ENCODE assay signal across 21 cellular contexts in genomic region chrX:130176942-130177341, GRCh38. TPM values are rescaled to one million over a fixed set of nuclear protein-coding genes. Genes with fewer than 3 reads are reported as not detected.
DNase-seq lines count a peak whose midpoint lies in the region; ATAC-seq and TF ChIP-seq lines count a peak whose summit lies in the region.
"Had no signal": no experiment of that assay in that cellular context is flagged by ENCODE, and none has a peak within 500 bp of the region (broad histone marks: within the 10 kb centered on the region; RNA-seq: fewer than 3 reads in every experiment).

No MANE protein-coding gene starts in this region.

- no peak overlapping the region for H3K14ac ChIP-seq in trophoblast cell (ENCODE audit: low read length)

- ATAC-seq in activated naive CD8-positive, alpha-beta T cell treated with anti-CD3 and anti-CD28 coated beads, Interleukin-2, amount 10 ng/mL, durations not matched to agents 7 days and 5 days (ENCODE audit: low read depth), result no peak

- H4K91ac ChIP-seq in trophoblast cell (ENCODE audit: low read depth, low read length), result no peak overlapping the region

- H3K27ac ChIP-seq in neural progenitor cell (no peak overlapping the region), WERI-Rb-1 (no peak overlapping the region), trophoblast cell (ENCODE audit: low read depth, low read length) (no peak overlapping the region)
- H3K27ac ChIP-seq: A549, BLaER1, uterus had no signal

- no peaks in the 10 kb centered on the region for H3K27me3 Mint-ChIP-seq in activated CD4-positive, alpha-beta memory T cell treated with anti-CD3 and anti-CD28 coated beads, Interleukin-2, amount 10 ng/mL, durations not matched to agents 7 days and 5 days
- no peaks in the 10 kb centered on the region for H3K27me3 Mint-ChIP-seq in activated CD4-positive, alpha-beta memory T cell treated with anti-CD3 and anti-CD28 coated beads for 36 hours
- peaks cover 1% of the 10 kb centered on the region for H3K27me3 Mint-ChIP-seq in IgD-negative memory B cell
- no peaks in the 10 kb centered on the region for H3K27me3 Mint-ChIP-seq in activated naive CD8-positive, alpha-beta T cell treated with anti-CD3 and anti-CD28 coated beads, Interleukin-2, amount 10 ng/mL, durations not matched to agents 7 days and 5 days
- peaks cover 2% of the 10 kb centered on the region for H3K27me3 Mint-ChIP-seq in neural progenitor cell (ENCODE audit: insufficient read depth, low read depth)

- H3K36me3 ChIP-seq in neural progenitor cell (no peaks in the 10 kb centered on the region), WERI-Rb-1 (no peaks in the 10 kb centered on the region), trophoblast cell (ENCODE audit: control insufficient read depth in 1 of 2, insufficient read depth in 2 of 2, low read length in 2 of 2) (no peaks in the 10 kb centered on the region)
- H3K36me3 ChIP-seq: BLaER1, HAP-1, Peyer's patch, uterus had no signal

- H3K79me2 ChIP-seq in neural progenitor cell (ENCODE audit: low read depth) (no peaks in the 10 kb centered on the region), trophoblast cell (ENCODE audit: control insufficient read depth, insufficient read depth, low read length, poor library complexity) (no peaks in the 10 kb centered on the region)

- H3K4me1 ChIP-seq in neural progenitor cell (peaks cover 5% of the 10 kb centered on the region), trophoblast cell (ENCODE audit: control insufficient read depth in 1 of 2, insufficient read depth in 2 of 2, low read length in 2 of 2) (peaks cover 11 to 17% of the 10 kb centered on the region in 2 experiments)
- H3K4me1 ChIP-seq: uterus had no signal

- no peaks in the 10 kb centered on the region for H4K20me1 ChIP-seq in neural progenitor cell (ENCODE audit: low read depth)
- H4K20me1 ChIP-seq: BLaER1 had no signal

- H3K79me1 ChIP-seq in trophoblast cell (ENCODE audit: low read length), result peaks cover 8% of the 10 kb centered on the region

- H2AK5ac ChIP-seq in trophoblast cell (ENCODE audit: low read length), result no peak overlapping the region

- H2AFZ ChIP-seq in neural progenitor cell (replicated peaks), result no peak overlapping the region
- no peak overlapping the region for H2AFZ ChIP-seq in trophoblast cell (ENCODE audit: insufficient read depth, low read length, poor library complexity)

- peaks cover 54% of the 10 kb centered on the region for H3K36me3 Mint-ChIP-seq in activated CD4-positive, alpha-beta memory T cell treated with anti-CD3 and anti-CD28 coated beads, Interleukin-2, amount 10 ng/mL, durations not matched to agents 7 days and 5 days (ENCODE audit: low read depth)
- peaks cover 17% of the 10 kb centered on the region for H3K36me3 Mint-ChIP-seq in activated CD4-positive, alpha-beta memory T cell treated with anti-CD3 and anti-CD28 coated beads for 36 hours
- H3K36me3 Mint-ChIP-seq in IgD-negative memory B cell, result no peaks in the 10 kb centered on the region
- H3K36me3 Mint-ChIP-seq in activated naive CD8-positive, alpha-beta T cell treated with anti-CD3 and anti-CD28 coated beads, Interleukin-2, amount 10 ng/mL, durations not matched to agents 7 days and 5 days, result peaks cover 20% of the 10 kb centered on the region
- H3K36me3 Mint-ChIP-seq in neural progenitor cell, result peaks cover 2% of the 10 kb centered on the region

- H3K9me3 Mint-ChIP-seq in activated CD4-positive, alpha-beta memory T cell treated with anti-CD3 and anti-CD28 coated beads, Interleukin-2, amount 10 ng/mL, durations not matched to agents 7 days and 5 days, result no peaks in the 10 kb centered on the region
- no peaks in the 10 kb centered on the region for H3K9me3 Mint-ChIP-seq in activated CD4-positive, alpha-beta memory T cell treated with anti-CD3 and anti-CD28 coated beads for 36 hours
- H3K9me3 Mint-ChIP-seq in IgD-negative memory B cell, result peaks cover 0 to 2% (median 0%) of the 10 kb centered on the region in 3 donors
- no peaks in the 10 kb centered on the region for H3K9me3 Mint-ChIP-seq in activated naive CD8-positive, alpha-beta T cell treated with anti-CD3 and anti-CD28 coated beads, Interleukin-2, amount 10 ng/mL, durations not matched to agents 7 days and 5 days
- H3K9me3 Mint-ChIP-seq in neural progenitor cell, result no peaks in the 10 kb centered on the region

- H3K4me3 Mint-ChIP-seq in activated CD4-positive, alpha-beta memory T cell treated with anti-CD3 and anti-CD28 coated beads, Interleukin-2, amount 10 ng/mL, durations not matched to agents 7 days and 5 days, result no peak overlapping the region
- H3K4me3 Mint-ChIP-seq in activated CD4-positive, alpha-beta memory T cell treated with anti-CD3 and anti-CD28 coated beads for 36 hours, result no peak overlapping the region
- H3K4me3 Mint-ChIP-seq in IgD-negative memory B cell (peak overlapping the region in 1 of 4 donors; percentile 45), neural progenitor cell (no peak overlapping the region)
- peak overlapping the region; percentile 55 for H3K4me3 Mint-ChIP-seq in activated naive CD8-positive, alpha-beta T cell treated with anti-CD3 and anti-CD28 coated beads, Interleukin-2, amount 10 ng/mL, durations not matched to agents 7 days and 5 days

- H3K9ac ChIP-seq in neural progenitor cell (no peak overlapping the region), trophoblast cell (ENCODE audit: low read length) (no peak overlapping the region)
- H3K9ac ChIP-seq: BLaER1 had no signal

- H3K23ac ChIP-seq in trophoblast cell (ENCODE audit: low read length), result no peak overlapping the region

- no peak overlapping the region for H4K8ac ChIP-seq in trophoblast cell (ENCODE audit: low read depth, low read length)

- no peak overlapping the region for H3K4me3 ChIP-seq in neural progenitor cell
- no peak overlapping the region for H3K4me3 ChIP-seq in WERI-Rb-1 (ENCODE audit: low read depth, low read length)
- no peak overlapping the region for H3K4me3 ChIP-seq in trophoblast cell (ENCODE audit: low read depth, low read length)
- H3K4me3 ChIP-seq: A549, BLaER1, HAP-1, Peyer's patch, uterus had no signal

- no peak overlapping the region for H2BK5ac ChIP-seq in trophoblast cell (ENCODE audit: low read depth, low read length, poor library complexity)

- no peak for TF ChIP-seq CTCF in neural progenitor cell (IDR thresholded peaks at IDR 0.05)
- no peak for TF ChIP-seq CTCF in WERI-Rb-1 (IDR thresholded peaks at IDR 0.05; ENCODE audit: low read depth, low read length)

- no peaks in the 10 kb centered on the region for H3K9me3 ChIP-seq in neural progenitor cell (ENCODE audit: low read depth)
- no peaks in the 10 kb centered on the region for H3K9me3 ChIP-seq in WERI-Rb-1 (ENCODE audit: severe bottlenecking)
- H3K9me3 ChIP-seq in trophoblast cell (ENCODE audit: insufficient read depth, low read depth, low read length), result no peaks in the 10 kb centered on the region
- H3K9me3 ChIP-seq: A549, HAP-1, Peyer's patch, uterus had no signal

- POLR2A ChIA-PET in activated CD4-positive, alpha-beta memory T cell treated with anti-CD3 and anti-CD28 coated beads, Interleukin-2, amount 10 ng/mL, durations not matched to agents 7 days and 5 days (lab: Charles Lee), result no interaction called here
- POLR2A ChIA-PET in activated CD4-positive, alpha-beta memory T cell treated with anti-CD3 and anti-CD28 coated beads for 36 hours (lab: Charles Lee), result no interaction called here
- POLR2A ChIA-PET in activated naive CD8-positive, alpha-beta T cell treated with anti-CD3 and anti-CD28 coated beads, Interleukin-2, amount 10 ng/mL, durations not matched to agents 7 days and 5 days (lab: Charles Lee), result interaction anchor here (1.0 to 1.6 kb wide), 3 partner anchors 11 to 92 kb away, joined by 3 to 5 read pairs (median 5); partner anchors contain the start of gene AIFM1

- H3K27ac Mint-ChIP-seq in activated CD4-positive, alpha-beta memory T cell treated with anti-CD3 and anti-CD28 coated beads, Interleukin-2, amount 10 ng/mL, durations not matched to agents 7 days and 5 days, result peak overlapping the region; percentile 62
- H3K27ac Mint-ChIP-seq in activated CD4-positive, alpha-beta memory T cell treated with anti-CD3 and anti-CD28 coated beads for 36 hours, result no peak overlapping the region
- H3K27ac Mint-ChIP-seq in IgD-negative memory B cell (peak overlapping the region in 2 of 3 donors; percentile 80 to 82), neural progenitor cell (peak overlapping the region; percentile 58)
- peak overlapping the region; percentile 52 for H3K27ac Mint-ChIP-seq in activated naive CD8-positive, alpha-beta T cell treated with anti-CD3 and anti-CD28 coated beads, Interleukin-2, amount 10 ng/mL, durations not matched to agents 7 days and 5 days

- CTCF ChIA-PET in activated CD4-positive, alpha-beta memory T cell treated with anti-CD3 and anti-CD28 coated beads, Interleukin-2, amount 10 ng/mL, durations not matched to agents 7 days and 5 days (lab: Charles Lee), result interaction anchor here (0.8 to 1.5 kb wide), 2 partner anchors 95 to 117 kb away, joined by 3 read pairs; no protein-coding TSS in a partner anchor
- CTCF ChIA-PET in activated CD4-positive, alpha-beta memory T cell treated with anti-CD3 and anti-CD28 coated beads for 36 hours (lab: Charles Lee), result no interaction called here

- no peak for DNase-seq in activated CD4-positive, alpha-beta memory T cell treated with anti-CD3 and anti-CD28 coated beads, Interleukin-2, amount 10 ng/mL, durations not matched to agents 7 days and 5 days
- DNase-seq in activated CD4-positive, alpha-beta memory T cell treated with anti-CD3 and anti-CD28 coated beads for 36 hours, result no peak
- no peak for DNase-seq in activated naive CD8-positive, alpha-beta T cell treated with anti-CD3 and anti-CD28 coated beads, Interleukin-2, amount 10 ng/mL, durations not matched to agents 7 days and 5 days
- DNase-seq in neural progenitor cell (ENCODE audit: low spot score) (no peak), WERI-Rb-1 (no peak), middle frontal gyrus (ENCODE audit: extremely low spot score, low spot score) (no peak), trophoblast cell (no peak)
- DNase-seq: activated CD4-positive, alpha-beta T cell treated with anti-CD3 and anti-CD28 coated beads for 1 hour; activated T-cell treated with anti-CD3 and anti-CD28 coated beads for 4 hours; cortex of kidney; NCI-H1930; NCI-H345; nucleus accumbens; stimulated activated CD4-positive, alpha-beta T cell treated with anti-CD3 and anti-CD28 coated beads, Interleukin-4, amount 100 ng/mL, for 4 hours; T-helper 9 cell; uterus had no signal

- H2BK12ac ChIP-seq in trophoblast cell (ENCODE audit: low read length), result no peak overlapping the region

- H3K4ac ChIP-seq in trophoblast cell (ENCODE audit: low read depth, low read length), result no peak overlapping the region

- intact Hi-C loops in activated CD4-positive, alpha-beta memory T cell treated with anti-CD3 and anti-CD28 coated beads for 36 hours (cut with micrococcal nuclease), result loop anchor here (10.0 kb wide), 1 partner anchor 572 kb away; no protein-coding TSS in a partner anchor

- H3K4me1 Mint-ChIP-seq in activated CD4-positive, alpha-beta memory T cell treated with anti-CD3 and anti-CD28 coated beads, Interleukin-2, amount 10 ng/mL, durations not matched to agents 7 days and 5 days, result peaks cover 58% of the 10 kb centered on the region
- H3K4me1 Mint-ChIP-seq in activated CD4-positive, alpha-beta memory T cell treated with anti-CD3 and anti-CD28 coated beads for 36 hours (ENCODE audit: low read depth), result peaks cover 44% of the 10 kb centered on the region
- peaks cover 34 to 37% (median 34%) of the 10 kb centered on the region in 3 donors for H3K4me1 Mint-ChIP-seq in IgD-negative memory B cell
- peaks cover 36% of the 10 kb centered on the region for H3K4me1 Mint-ChIP-seq in activated naive CD8-positive, alpha-beta T cell treated with anti-CD3 and anti-CD28 coated beads, Interleukin-2, amount 10 ng/mL, durations not matched to agents 7 days and 5 days
- H3K4me1 Mint-ChIP-seq in neural progenitor cell, result peaks cover 32% of the 10 kb centered on the region

- H3K27me3 ChIP-seq in neural progenitor cell (peaks cover 14% of the 10 kb centered on the region), WERI-Rb-1 (ENCODE audit: insufficient read depth, low read depth, severe bottlenecking) (no peaks in the 10 kb centered on the region), trophoblast cell (ENCODE audit: insufficient read depth, low read length) (no peaks in the 10 kb centered on the region)
- H3K27me3 ChIP-seq: Peyer's patch, uterus had no signal

- no peak overlapping the region for H2BK120ac ChIP-seq in trophoblast cell (ENCODE audit: insufficient read depth, low read length, poor library complexity)

- H3K18ac ChIP-seq in trophoblast cell (ENCODE audit: low read length), result no peak overlapping the region

- H4K12ac ChIP-seq in trophoblast cell (ENCODE audit: low read depth, low read length), result no peak overlapping the region

- no CpG with 5 or more reads among the region's 4 CpGs for WGBS in trophoblast cell (ENCODE audit: extremely low coverage, insufficient coverage, insufficient read length)

- H3K4me2 ChIP-seq in neural progenitor cell (no peak overlapping the region), trophoblast cell (ENCODE audit: low read length) (no peak overlapping the region)
- H3K4me2 ChIP-seq: A549, BLaER1 had no signal

- no peaks in the 10 kb centered on the region for H3F3A ChIP-seq in neural progenitor cell (ENCODE audit: low read depth)

RNA-seq across cellular contexts. Expression of gene RAB33A, which starts 5.2 kb away (rescaled TPM):
- 10 to 100 TPM; 37.0 to 38.8 TPM for total RNA-seq in activated CD4-positive, alpha-beta memory T cell treated with anti-CD3 and anti-CD28 coated beads, Interleukin-2, amount 10 ng/mL, durations not matched to agents 7 days and 5 days
- 10 to 100 TPM; 29.6 to 30.1 TPM for total RNA-seq in activated CD4-positive, alpha-beta memory T cell treated with anti-CD3 and anti-CD28 coated beads for 36 hours
- polyA plus RNA-seq in IgD-negative memory B cell, result 11.3 TPM
- total RNA-seq in activated naive CD8-positive, alpha-beta T cell treated with anti-CD3 and anti-CD28 coated beads, Interleukin-2, amount 10 ng/mL, durations not matched to agents 7 days and 5 days, result 10 to 100 TPM; 30.7 to 33.1 TPM
- total RNA-seq in neural progenitor cell (ENCODE audit: low replicate concordance), result 4.4 and 5.1 TPM in 2 replicates
- polyA plus RNA-seq in trophoblast cell (2013), result 1.0 and 1.1 TPM in 2 replicates

RNA-seq across cellular contexts. Expression of gene AIFM1, which starts 11.3 kb away (rescaled TPM):
- total RNA-seq in activated CD4-positive, alpha-beta memory T cell treated with anti-CD3 and anti-CD28 coated beads, Interleukin-2, amount 10 ng/mL, durations not matched to agents 7 days and 5 days, result 10 to 100 TPM; 41.2 to 41.8 TPM
- total RNA-seq in activated CD4-positive, alpha-beta memory T cell treated with anti-CD3 and anti-CD28 coated beads for 36 hours, result 10 to 100 TPM; 60.9 to 61.2 TPM
- polyA plus RNA-seq in IgD-negative memory B cell, result 26.2 TPM
- 10 to 100 TPM; 35.9 to 37.4 TPM for total RNA-seq in activated naive CD8-positive, alpha-beta T cell treated with anti-CD3 and anti-CD28 coated beads, Interleukin-2, amount 10 ng/mL, durations not matched to agents 7 days and 5 days
- 26.2 and 47.7 TPM in 2 replicates for total RNA-seq in neural progenitor cell (ENCODE audit: low replicate concordance)
- 25.7 and 25.9 TPM in 2 replicates for polyA plus RNA-seq in trophoblast cell (2013)
